In genomic region chr1:184866582-184866981, GRCh38 we compare ENCODE assay signal across 8 cellular contexts.
DNase-seq lines count a peak whose midpoint lies in the region; ATAC-seq and TF ChIP-seq lines count a peak whose summit lies in the region.

No MANE protein-coding gene starts in this region.

- no peak for TF ChIP-seq CTCF in stomach (IDR thresholded peaks at IDR 0.05)

- TF ChIP-seq POLR2A in stomach (IDR thresholded peaks at IDR 0.05), result no peak

- H3K27me3 ChIP-seq in stomach, result no peaks in the 10 kb centered on the region

- H3K4me3 ChIP-seq in stomach, result no peak overlapping the region

- no peaks in the 10 kb centered on the region for H3K9me3 ChIP-seq in stomach

- H3K9me3 Mint-ChIP-seq in activated CD4-positive, alpha-beta T cell treated with anti-CD3 and anti-CD28 coated beads, Interleukin-2, amount 10 ng/mL, durations not matched to agents 7 days and 5 days, result peaks cover 10% of the 10 kb centered on the region
- H3K9me3 Mint-ChIP-seq in activated CD8-positive, alpha-beta T cell treated with anti-CD3 and anti-CD28 coated beads, Interleukin-2, amount 10 ng/mL, durations not matched to agents 7 days and 5 days (ENCODE audit: insufficient read depth), result no peaks in the 10 kb centered on the region

- ATAC-seq in HG02973 (IDR thresholded peaks at IDR 0.05; ENCODE audit: unreplicated experiment), result peak; percentile 20
- no peak for ATAC-seq in activated CD8-positive, alpha-beta T cell treated with anti-CD3 and anti-CD28 coated beads, Interleukin-2, amount 10 ng/mL, durations not matched to agents 7 days and 5 days

- peaks cover 15 to 59% (median 35%) of the 10 kb centered on the region in 4 donors for H3K4me1 ChIP-seq in stomach

- H3K36me3 ChIP-seq in stomach, result no peaks in the 10 kb centered on the region

- POLR2A ChIA-PET in activated CD4-positive, alpha-beta T cell treated with anti-CD3 and anti-CD28 coated beads, Interleukin-2, amount 10 ng/mL, durations not matched to agents 7 days and 5 days (lab: Charles Lee), result interaction anchor here (0.7 to 0.8 kb wide), 2 partner anchors 26 to 678 kb away, joined by 3 to 6 read pairs; no protein-coding TSS in a partner anchor
- POLR2A ChIA-PET in activated CD8-positive, alpha-beta T cell treated with anti-CD3 and anti-CD28 coated beads, Interleukin-2, amount 10 ng/mL, durations not matched to agents 7 days and 5 days (lab: Charles Lee), result interaction anchor here (0.6 to 1.4 kb wide), 3 partner anchors 24 to 191 kb away, joined by 3 to 11 read pairs (median 3); partner anchors contain the start of gene NIBAN1

- peaks cover 53% of the 10 kb centered on the region for H3K4me1 Mint-ChIP-seq in activated CD4-positive, alpha-beta T cell treated with anti-CD3 and anti-CD28 coated beads, Interleukin-2, amount 10 ng/mL, durations not matched to agents 7 days and 5 days
- H3K4me1 Mint-ChIP-seq in activated CD8-positive, alpha-beta T cell treated with anti-CD3 and anti-CD28 coated beads, Interleukin-2, amount 10 ng/mL, durations not matched to agents 7 days and 5 days (ENCODE audit: low read depth), result peaks cover 49% of the 10 kb centered on the region

- CTCF ChIA-PET in activated CD4-positive, alpha-beta T cell treated with anti-CD3 and anti-CD28 coated beads, Interleukin-2, amount 10 ng/mL, durations not matched to agents 7 days and 5 days (lab: Charles Lee), result interaction anchor here (1.0 to 2.5 kb wide), 3 partner anchors 8 to 24 kb away, joined by 3 to 9 read pairs (median 3); no protein-coding TSS in a partner anchor
- CTCF ChIA-PET in activated CD8-positive, alpha-beta T cell treated with anti-CD3 and anti-CD28 coated beads, Interleukin-2, amount 10 ng/mL, durations not matched to agents 7 days and 5 days (lab: Charles Lee), result interaction anchor here (0.8 to 2.3 kb wide), 7 partner anchors 22 to 304 kb away, joined by 3 to 8 read pairs (median 3); no protein-coding TSS in a partner anchor

- DNase-seq in activated CD4-positive, alpha-beta T cell treated with anti-CD3 and anti-CD28 coated beads, Interleukin-2, amount 10 ng/mL, durations not matched to agents 7 days and 5 days, result no peak
- no peak for DNase-seq in activated CD4-positive, alpha-beta T cell treated with anti-CD3 and anti-CD28 coated beads, Interleukin-2, amount 50 U/mL, for 48 hours
- DNase-seq in activated CD8-positive, alpha-beta T cell treated with anti-CD3 and anti-CD28 coated beads, Interleukin-2, amount 10 ng/mL, durations not matched to agents 7 days and 5 days, result no peak
- DNase-seq in stomach (no peak), NCI-H526 (lab: John Stamatoyannopoulos, UW) (no peak), amniotic stem cell (lab: John Stamatoyannopoulos, UW) (no peak), cardiac septum (ENCODE audit: low spot score) (no peak)

- H3K27ac Mint-ChIP-seq in activated CD4-positive, alpha-beta T cell treated with anti-CD3 and anti-CD28 coated beads, Interleukin-2, amount 10 ng/mL, durations not matched to agents 7 days and 5 days, result peak overlapping the region; percentile 91
- H3K27ac Mint-ChIP-seq in activated CD8-positive, alpha-beta T cell treated with anti-CD3 and anti-CD28 coated beads, Interleukin-2, amount 10 ng/mL, durations not matched to agents 7 days and 5 days, result peak overlapping the region; percentile 79

- no peak for TF ChIP-seq EP300 in stomach (IDR thresholded peaks at IDR 0.05)

- peak overlapping the region in 4 of 5 donors; percentile 42 to 74 (median 72) for H3K27ac ChIP-seq in stomach

- intact Hi-C loops in stomach (cut with DNase I; ENCODE audit: low total_unique reads), result no loop called here
- intact Hi-C loops in cardiac septum (cut with DNase I), result no loop called here

- H3K36me3 Mint-ChIP-seq in activated CD4-positive, alpha-beta T cell treated with anti-CD3 and anti-CD28 coated beads, Interleukin-2, amount 10 ng/mL, durations not matched to agents 7 days and 5 days (ENCODE audit: low read depth), result peaks cover 60% of the 10 kb centered on the region
- peaks cover 37% of the 10 kb centered on the region for H3K36me3 Mint-ChIP-seq in activated CD8-positive, alpha-beta T cell treated with anti-CD3 and anti-CD28 coated beads, Interleukin-2, amount 10 ng/mL, durations not matched to agents 7 days and 5 days (ENCODE audit: low read depth)

- peak overlapping the region; percentile 20 for H3K4me3 Mint-ChIP-seq in activated CD4-positive, alpha-beta T cell treated with anti-CD3 and anti-CD28 coated beads, Interleukin-2, amount 10 ng/mL, durations not matched to agents 7 days and 5 days
- H3K4me3 Mint-ChIP-seq in activated CD8-positive, alpha-beta T cell treated with anti-CD3 and anti-CD28 coated beads, Interleukin-2, amount 10 ng/mL, durations not matched to agents 7 days and 5 days, result peak overlapping the region; percentile 50

- no peaks in the 10 kb centered on the region for H3K27me3 Mint-ChIP-seq in activated CD4-positive, alpha-beta T cell treated with anti-CD3 and anti-CD28 coated beads, Interleukin-2, amount 10 ng/mL, durations not matched to agents 7 days and 5 days
- H3K27me3 Mint-ChIP-seq in activated CD8-positive, alpha-beta T cell treated with anti-CD3 and anti-CD28 coated beads, Interleukin-2, amount 10 ng/mL, durations not matched to agents 7 days and 5 days (ENCODE audit: low read depth), result peaks cover 4% of the 10 kb centered on the region
